Comparison of ENCODE assay signal across 22 cellular contexts in genomic region chr7:40612298-40612697, GRCh38.
"Had no signal": no experiment of that assay in that cellular context is flagged by ENCODE, and none has a peak within 500 bp of the region (broad histone marks: within the 10 kb centered on the region; RNA-seq: fewer than 3 reads in every experiment).

No MANE protein-coding gene starts in this region.

- FAIRE-seq: islet of Langerhans, kidney, urothelium cell line had no signal

- H3K9me3 ChIP-seq: ovary, right atrium auricular region, spleen, suprapubic skin, thoracic aorta, tibial artery, upper lobe of right lung had no signal

- H3K4me3 ChIP-seq: left ventricle myocardium inferior, lung, ovary, right atrium auricular region, skin epidermis, spleen, suprapubic skin, thoracic aorta, tibial artery, upper lobe of right lung had no signal

- DNase-seq: head of caudate nucleus; hippocampal formation; kidney; left ventricle myocardium inferior; naive thymus-derived CD4-positive, alpha-beta T cell; ovary; spleen; stimulated activated CD4-positive, alpha-beta T cell treated with anti-CD3 and anti-CD28 coated beads, Interleukin-4, amount 100 ng/mL, for 24 hours; stimulated activated naive CD4-positive, alpha-beta T cell; tibial artery; trophoblast cell; upper lobe of right lung had no signal

- H3K27me3 ChIP-seq: ovary, right atrium auricular region, spleen, suprapubic skin, tibial artery, upper lobe of right lung had no signal

- ATAC-seq: naive thymus-derived CD4-positive, alpha-beta T cell; natural killer cell treated with Interleukin-12 subunit alpha and Interleukin-12 subunit beta and Interleukin-15 and Interleukin-18, amount 100 ng/mL, for 72 hours; sciatic nerve; stimulated activated effector memory CD8-positive, alpha-beta T cell treated with anti-CD3 and anti-CD28 coated beads, Interleukin-12 subunit alpha, Interleukin-12 subunit beta, amount 100 ng/mL, for 72 hours; upper lobe of right lung had no signal

- H3K27ac ChIP-seq: left ventricle myocardium inferior, ovary, right atrium auricular region, skin epidermis, spleen, suprapubic skin, thoracic aorta, tibial artery, upper lobe of right lung had no signal

- H3K4me1 ChIP-seq: left ventricle myocardium inferior, right atrium auricular region, spleen, suprapubic skin, tibial artery, upper lobe of right lung had no signal

- H3K36me3 ChIP-seq: left ventricle myocardium inferior, ovary, right atrium auricular region, spleen, suprapubic skin, thoracic aorta, tibial artery, upper lobe of right lung had no signal
